In genomic region chr18:76491436-76491800, GRCh38 we compare ENCODE assay signal across 8 cellular contexts. TPM values are rescaled to one million over a fixed set of nuclear protein-coding genes. Genes with fewer than 3 reads are reported as not detected.
DNase-seq lines count a peak whose midpoint lies in the region; ATAC-seq and TF ChIP-seq lines count a peak whose summit lies in the region.

No MANE protein-coding gene starts in this region.

- no peaks in the 10 kb centered on the region for H3K9me3 ChIP-seq in HUES6 (ENCODE audit: control insufficient read depth, insufficient read depth, low read depth, low read length)
- no peaks in the 10 kb centered on the region for H3K9me3 ChIP-seq in SU-DHL-6 (ENCODE audit: insufficient read depth, low read length)
- H3K9me3 ChIP-seq in hepatocyte (ENCODE audit: low read depth) = no peaks in the 10 kb centered on the region

- H2AFZ ChIP-seq in SU-DHL-6 (ENCODE audit: low read depth, low read length, severe bottlenecking) (peak overlapping the region; percentile 16), hepatocyte (peak overlapping the region; percentile 26)

- TF ChIP-seq CTCF in SU-DHL-6 (IDR thresholded peaks at IDR 0.05; ENCODE audit: insufficient read depth, low read length, poor library complexity, severe bottlenecking) (no peak), hepatocyte (IDR thresholded peaks at IDR 0.05; ENCODE audit: poor library complexity) (no peak)

- peaks cover 15% of the 10 kb centered on the region; the same call in 1 of the 2 replicates for H3K27me3 ChIP-seq in HUES6 (ENCODE audit: control insufficient read depth, insufficient read depth, low read length)
- H3K27me3 ChIP-seq in SU-DHL-6 (ENCODE audit: low read length) = no peaks in the 10 kb centered on the region
- H3K27me3 ChIP-seq in hepatocyte = no peaks in the 10 kb centered on the region

- H3K4me2 ChIP-seq in SU-DHL-6 (ENCODE audit: low read depth, low read length, poor library complexity, severe bottlenecking) (peak overlapping the region; percentile 97), hepatocyte (peak overlapping the region; percentile 93)

- H3K36me3 ChIP-seq in HUES6 (ENCODE audit: control insufficient read depth, insufficient read depth, low read length) = no peaks in the 10 kb centered on the region
- H3K36me3 ChIP-seq in SU-DHL-6 (ENCODE audit: low read length) = no peaks in the 10 kb centered on the region
- H3K36me3 ChIP-seq in hepatocyte (replicated peaks; ENCODE audit: insufficient read depth, low read depth) = no peaks in the 10 kb centered on the region

- peaks cover 40% of the 10 kb centered on the region for H4K20me1 ChIP-seq in SU-DHL-6 (ENCODE audit: low read depth, low read length)
- H4K20me1 ChIP-seq in hepatocyte (ENCODE audit: insufficient read depth, poor library complexity, severe bottlenecking) = peaks cover 42% of the 10 kb centered on the region

- no peak for ATAC-seq in HG03439 (IDR thresholded peaks at IDR 0.05; ENCODE audit: unreplicated experiment)

- WGBS in hepatocyte (ENCODE audit: low lambda C conversion rate, missing lambda C conversion rate) = no CpG with 5 or more reads among the region's 37 CpGs

- H3K4me3 ChIP-seq in HUES6 (ENCODE audit: low read depth, low read length) (peak overlapping the region; percentile 84), SU-DHL-6 (ENCODE audit: insufficient read depth, low read length, poor library complexity, severe bottlenecking) (peak overlapping the region; percentile 72), hepatocyte (peak overlapping the region; percentile 73), skeletal muscle cell (ENCODE audit: low read depth, low read length) (peak overlapping the region; percentile 83)

- DNase-seq in COLO668 (lab: John Stamatoyannopoulos, UW; ENCODE audit: unreplicated experiment) (peak; percentile 75), astrocyte of the hippocampus (ENCODE audit: low read depth, low spot score) (peak; percentile 85), hepatocyte (ENCODE audit: low spot score) (peak; percentile 91), skeletal muscle cell (ENCODE audit: low read depth) (no peak), globus pallidus (ENCODE audit: low spot score) (no peak)

- H3K27ac ChIP-seq in HUES6 (ENCODE audit: low read depth, low read length) = peak overlapping the region; percentile 21; the same call in 1 of the 2 replicates
- peak overlapping the region; percentile 88 for H3K27ac ChIP-seq in SU-DHL-6 (ENCODE audit: low read depth, low read length)
- peak overlapping the region; percentile 94 for H3K27ac ChIP-seq in hepatocyte

- H3K79me2 ChIP-seq in SU-DHL-6 (ENCODE audit: insufficient read depth, low read length) = peaks cover 57% of the 10 kb centered on the region
- peaks cover 51% of the 10 kb centered on the region for H3K79me2 ChIP-seq in hepatocyte

- H3K9ac ChIP-seq in HUES6 (ENCODE audit: low read length) (peak overlapping the region; percentile 82), SU-DHL-6 (ENCODE audit: low read length) (peak overlapping the region; percentile 74)

- H3K4me1 ChIP-seq in HUES6 (ENCODE audit: control insufficient read depth, insufficient read depth, low read length) (peaks cover 41% of the 10 kb centered on the region), hepatocyte (ENCODE audit: insufficient read depth) (peaks cover 24% of the 10 kb centered on the region)

- peaks cover 25% of the 10 kb centered on the region for H3F3A ChIP-seq in SU-DHL-6 (ENCODE audit: insufficient read depth)

- no peaks in the 10 kb centered on the region for H3K9me2 ChIP-seq in SU-DHL-6 (replicated peaks; ENCODE audit: insufficient read depth, low read length)
- H3K9me2 ChIP-seq in hepatocyte (replicated peaks; ENCODE audit: insufficient read depth) = no peaks in the 10 kb centered on the region

RNA-seq across cellular contexts. Expression of gene ZNF516, which starts 3.6 kb away (rescaled TPM):
- total RNA-seq in hepatocyte = 19.8 and 29.2 TPM in 2 replicates
- polyA plus RNA-seq in hepatocyte = 18.2 and 22.7 TPM in 2 replicates

Comparison
In these comparisons a context has a peak if more than half of its experiments do, and no peak if none do; other contexts are left out.
1. DNase-seq: peak in COLO668 (single experiment), astrocyte of the hippocampus (single experiment) and hepatocyte (single experiment); none in skeletal muscle cell (single experiment) and globus pallidus (single experiment).
2. H3K27ac ChIP-seq: peak in every context shown above with its lines; median percentile 94 in hepatocyte; 88 in SU-DHL-6; 21 in HUES6.
3. Peak in every context shown above with its lines, with median percentiles within 50 percentile points of each other: H3K4me3 ChIP-seq.